ENCODE assay signal across 1 cellular context in genomic region chr1:7407980-7408770, GRCh38.
TF ChIP-seq lines count a peak whose summit lies in the region.

No MANE protein-coding gene starts in this region.

TF ChIP-seq in GM23338, 12 proteins besides CTCF, POLR2A, EP300 and RAD21 (continued from another document):
- TF ChIP-seq, protein P1, sequence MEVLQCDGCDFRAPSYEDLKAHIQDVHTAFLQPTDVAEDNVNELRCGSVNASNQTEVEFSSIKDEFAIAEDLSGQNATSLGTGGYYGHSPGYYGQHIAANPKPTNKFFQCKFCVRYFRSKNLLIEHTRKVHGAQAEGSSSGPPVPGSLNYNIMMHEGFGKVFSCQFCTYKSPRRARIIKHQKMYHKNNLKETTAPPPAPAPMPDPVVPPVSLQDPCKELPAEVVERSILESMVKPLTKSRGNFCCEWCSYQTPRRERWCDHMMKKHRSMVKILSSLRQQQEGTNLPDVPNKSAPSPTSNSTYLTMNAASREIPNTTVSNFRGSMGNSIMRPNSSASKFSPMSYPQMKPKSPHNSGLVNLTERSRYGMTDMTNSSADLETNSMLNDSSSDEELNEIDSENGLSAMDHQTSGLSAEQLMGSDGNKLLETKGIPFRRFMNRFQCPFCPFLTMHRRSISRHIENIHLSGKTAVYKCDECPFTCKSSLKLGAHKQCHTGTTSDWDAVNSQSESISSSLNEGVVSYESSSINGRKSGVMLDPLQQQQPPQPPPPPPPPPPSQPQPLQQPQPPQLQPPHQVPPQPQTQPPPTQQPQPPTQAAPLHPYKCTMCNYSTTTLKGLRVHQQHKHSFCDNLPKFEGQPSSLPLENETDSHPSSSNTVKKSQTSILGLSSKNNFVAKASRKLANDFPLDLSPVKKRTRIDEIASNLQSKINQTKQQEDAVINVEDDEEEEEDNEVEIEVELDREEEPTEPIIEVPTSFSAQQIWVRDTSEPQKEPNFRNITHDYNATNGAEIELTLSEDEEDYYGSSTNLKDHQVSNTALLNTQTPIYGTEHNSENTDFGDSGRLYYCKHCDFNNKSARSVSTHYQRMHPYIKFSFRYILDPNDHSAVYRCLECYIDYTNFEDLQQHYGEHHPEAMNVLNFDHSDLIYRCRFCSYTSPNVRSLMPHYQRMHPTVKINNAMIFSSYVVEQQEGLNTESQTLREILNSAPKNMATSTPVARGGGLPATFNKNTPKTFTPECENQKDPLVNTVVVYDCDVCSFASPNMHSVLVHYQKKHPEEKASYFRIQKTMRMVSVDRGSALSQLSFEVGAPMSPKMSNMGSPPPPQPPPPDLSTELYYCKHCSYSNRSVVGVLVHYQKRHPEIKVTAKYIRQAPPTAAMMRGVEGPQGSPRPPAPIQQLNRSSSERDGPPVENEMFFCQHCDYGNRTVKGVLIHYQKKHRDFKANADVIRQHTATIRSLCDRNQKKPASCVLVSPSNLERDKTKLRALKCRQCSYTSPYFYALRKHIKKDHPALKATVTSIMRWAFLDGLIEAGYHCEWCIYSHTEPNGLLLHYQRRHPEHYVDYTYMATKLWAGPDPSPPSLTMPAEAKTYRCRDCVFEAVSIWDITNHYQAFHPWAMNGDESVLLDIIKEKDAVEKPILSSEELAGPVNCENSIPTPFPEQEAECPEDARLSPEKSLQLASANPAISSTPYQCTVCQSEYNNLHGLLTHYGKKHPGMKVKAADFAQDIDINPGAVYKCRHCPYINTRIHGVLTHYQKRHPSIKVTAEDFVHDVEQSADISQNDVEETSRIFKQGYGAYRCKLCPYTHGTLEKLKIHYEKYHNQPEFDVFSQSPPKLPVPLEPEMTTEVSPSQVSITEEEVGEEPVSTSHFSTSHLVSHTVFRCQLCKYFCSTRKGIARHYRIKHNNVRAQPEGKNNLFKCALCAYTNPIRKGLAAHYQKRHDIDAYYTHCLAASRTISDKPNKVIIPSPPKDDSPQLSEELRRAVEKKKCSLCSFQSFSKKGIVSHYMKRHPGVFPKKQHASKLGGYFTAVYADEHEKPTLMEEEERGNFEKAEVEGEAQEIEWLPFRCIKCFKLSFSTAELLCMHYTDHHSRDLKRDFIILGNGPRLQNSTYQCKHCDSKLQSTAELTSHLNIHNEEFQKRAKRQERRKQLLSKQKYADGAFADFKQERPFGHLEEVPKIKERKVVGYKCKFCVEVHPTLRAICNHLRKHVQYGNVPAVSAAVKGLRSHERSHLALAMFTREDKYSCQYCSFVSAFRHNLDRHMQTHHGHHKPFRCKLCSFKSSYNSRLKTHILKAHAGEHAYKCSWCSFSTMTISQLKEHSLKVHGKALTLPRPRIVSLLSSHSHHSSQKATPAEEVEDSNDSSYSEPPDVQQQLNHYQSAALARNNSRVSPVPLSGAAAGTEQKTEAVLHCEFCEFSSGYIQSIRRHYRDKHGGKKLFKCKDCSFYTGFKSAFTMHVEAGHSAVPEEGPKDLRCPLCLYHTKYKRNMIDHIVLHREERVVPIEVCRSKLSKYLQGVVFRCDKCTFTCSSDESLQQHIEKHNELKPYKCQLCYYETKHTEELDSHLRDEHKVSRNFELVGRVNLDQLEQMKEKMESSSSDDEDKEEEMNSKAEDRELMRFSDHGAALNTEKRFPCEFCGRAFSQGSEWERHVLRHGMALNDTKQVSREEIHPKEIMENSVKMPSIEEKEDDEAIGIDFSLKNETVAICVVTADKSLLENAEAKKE (CRISPR knock-in tag; IDR thresholded peaks at IDR 0.05): no peak
- no peak for TF ChIP-seq STAT1 (IDR thresholded peaks at IDR 0.05; ENCODE audit: unreplicated experiment)
- TF ChIP-seq REST (IDR thresholded peaks at IDR 0.05; ENCODE audit: unreplicated experiment): no peak
- TF ChIP-seq NANOG (IDR thresholded peaks at IDR 0.05; ENCODE audit: borderline replicate concordance): no peak
- TF ChIP-seq EZH2 (IDR thresholded peaks at IDR 0.05; ENCODE audit: low read depth, unreplicated experiment): no peak
- no peak for TF ChIP-seq ETS1 (IDR thresholded peaks at IDR 0.05)
- no peak for TF ChIP-seq POLR2AphosphoS5 (IDR thresholded peaks at IDR 0.05; ENCODE audit: low read depth)
- TF ChIP-seq JUNB (IDR thresholded peaks at IDR 0.05; ENCODE audit: unreplicated experiment): no peak
- TF ChIP-seq ZNF331 (CRISPR knock-in tag; IDR thresholded peaks at IDR 0.05; ENCODE audit: low read depth): no peak
